Comparison of ENCODE assay signal across 8 cellular contexts in genomic region chr7:105003875-105004510, GRCh38. TPM values are rescaled to one million over a fixed set of nuclear protein-coding genes. Genes with fewer than 3 reads are reported as not detected.
A peak's percentile ranks its signal among the peaks of the same experiment; 100 is the strongest.
DNase-seq lines count a peak whose midpoint lies in the region; ATAC-seq and TF ChIP-seq lines count a peak whose summit lies in the region.

No MANE protein-coding gene starts in this region.

- H3K36me3 ChIP-seq in psoas muscle (ENCODE audit: insufficient read depth in 1 of 2, low read depth in 1 of 2), result peaks cover 0 to 4% of the 10 kb centered on the region in 2 donors

- peaks cover 31% of the 10 kb centered on the region for H3K36me3 Mint-ChIP-seq in Calu3 (ENCODE audit: insufficient read depth, unreplicated experiment)

- no TSS peak for BruUV-seq in Calu3 (replicated peaks; lab: Mats Ljungman, UMichigan)

- H3K4me1 ChIP-seq in psoas muscle, result peaks cover 83% of the 10 kb centered on the region

- H3K9me3 ChIP-seq in psoas muscle, result no peaks in the 10 kb centered on the region

- H3K27ac ChIP-seq in VCaP (peak overlapping the region; percentile 100), psoas muscle (peak overlapping the region; percentile 100)

- no peak overlapping the region for H3K4me3 ChIP-seq in fibroblast of mammary gland (ENCODE audit: control insufficient read depth, low read depth, low read length)
- H3K4me3 ChIP-seq in psoas muscle, result peak overlapping the region; percentile 38

- DNase-seq in Calu3 (no peak), fibroblast of mammary gland (ENCODE audit: low read depth) (peak; percentile 61), psoas muscle (no peak), globus pallidus (ENCODE audit: low spot score) (no peak)

- H3K27me3 ChIP-seq in psoas muscle (ENCODE audit: insufficient read depth in 3 of 3, low read length in 2 of 3), result no peaks in the 10 kb centered on the region

- WGBS in psoas muscle, 3 donors, result 60 to 72% (median 71%) methylated on average over 1 of the region's 1 CpG

- no peaks in the 10 kb centered on the region for H3K27me3 Mint-ChIP-seq in Calu3 (ENCODE audit: unreplicated experiment)

- intact Hi-C loops in Calu3 (cut with micrococcal nuclease; ENCODE audit: unreplicated experiment) (no loop called here), psoas muscle (cut with DNase I) (no loop called here)

- peak overlapping the region; percentile 22 for H3K27ac Mint-ChIP-seq in Calu3 (ENCODE audit: unreplicated experiment)

- peaks cover 47% of the 10 kb centered on the region for H3K4me1 Mint-ChIP-seq in Calu3 (ENCODE audit: low read depth, unreplicated experiment)

- ATAC-seq in psoas muscle (peak in 1 of 4 donors; percentile 6), GM19023 (IDR thresholded peaks at IDR 0.05; ENCODE audit: unreplicated experiment) (no peak), GM21717 (IDR thresholded peaks at IDR 0.05; ENCODE audit: unreplicated experiment) (no peak), GM21576 (IDR thresholded peaks at IDR 0.05; ENCODE audit: unreplicated experiment) (no peak)

- TF ChIP-seq CTCF in Calu3 (IDR thresholded peaks at IDR 0.05; ENCODE audit: unreplicated experiment) (no peak), VCaP (conservative IDR thresholded peaks at IDR 0.05) (no peak), fibroblast of mammary gland (conservative IDR thresholded peaks at IDR 0.05; ENCODE audit: control insufficient read depth, insufficient read depth, low read depth, low read length) (no peak), psoas muscle (IDR thresholded peaks at IDR 0.05) (no peak)

- H3K9me3 Mint-ChIP-seq in Calu3 (ENCODE audit: low read depth, unreplicated experiment), result no peaks in the 10 kb centered on the region

- H3K4me3 Mint-ChIP-seq in Calu3 (ENCODE audit: low read depth, unreplicated experiment), result peak overlapping the region; percentile 32

- CTCF ChIA-PET in Calu3 (lab: Charles Lee), result no interaction called here

RNA-seq across cellular contexts. Expression of gene KMT2E, which starts 10.0 kb away (rescaled TPM):
- total RNA-seq in Calu3 (2022), result 37.7 and 39.1 TPM in 2 replicates
- total RNA-seq in psoas muscle, result 10 to 100 TPM; 24.0 to 40.9 (median 27.0) TPM
- polyA plus RNA-seq in psoas muscle, result 10 to 100 TPM in 1 of 3 donors, 1 to 10 TPM in 2; 6.2 to 18.1 (median 7.3) TPM
